Comparison of ENCODE assay signal across 8 cellular contexts in genomic region chr5:35618297-35618636, GRCh38. TPM values are rescaled to one million over a fixed set of nuclear protein-coding genes. Genes with fewer than 3 reads are reported as not detected.
DNase-seq lines count a peak whose midpoint lies in the region; ATAC-seq and TF ChIP-seq lines count a peak whose summit lies in the region.

No MANE protein-coding gene starts in this region.

- H3K36me3 Mint-ChIP-seq in activated CD4-positive, alpha-beta T cell treated with anti-CD3 and anti-CD28 coated beads for 36 hours (ENCODE audit: low read depth) = peaks cover 3% of the 10 kb centered on the region
- H3K36me3 Mint-ChIP-seq in brain = no peaks in the 10 kb centered on the region

- peaks cover 36% of the 10 kb centered on the region for H3K4me1 Mint-ChIP-seq in activated CD4-positive, alpha-beta T cell treated with anti-CD3 and anti-CD28 coated beads for 36 hours
- peaks cover 25% of the 10 kb centered on the region for H3K4me1 Mint-ChIP-seq in brain

- WGBS in lower leg skin, 2 donors = 2 to 4% methylated on average over 5 of the region's 5 CpGs

- CTCF ChIA-PET in activated CD4-positive, alpha-beta T cell treated with anti-CD3 and anti-CD28 coated beads for 36 hours (lab: Charles Lee) = interaction anchor here (0.6 to 3.1 kb wide), 12 partner anchors 14 to 309 kb away, joined by 3 to 26 read pairs (median 3); no protein-coding TSS in a partner anchor

- H3K9me3 ChIP-seq in tibial artery = no peaks in the 10 kb centered on the region

- H3K27ac Mint-ChIP-seq in activated CD4-positive, alpha-beta T cell treated with anti-CD3 and anti-CD28 coated beads for 36 hours = peak overlapping the region; percentile 99
- H3K27ac Mint-ChIP-seq in brain = peak overlapping the region in 4 of 5 experiments; percentile 12 to 69 (median 36)

- peak overlapping the region; percentile 83 for H3K4me3 Mint-ChIP-seq in activated CD4-positive, alpha-beta T cell treated with anti-CD3 and anti-CD28 coated beads for 36 hours
- H3K4me3 Mint-ChIP-seq in brain = peak overlapping the region; percentile 95 to 99 (median 97)

- intact Hi-C loops in activated CD4-positive, alpha-beta T cell treated with anti-CD3 and anti-CD28 coated beads for 36 hours (cut with DNase I, micrococcal nuclease) = loop anchor here (5.0 kb wide), 4 partner anchors 34 to 244 kb away; no protein-coding TSS in a partner anchor
- intact Hi-C loops in lower leg skin (cut with DNase I; ENCODE audit: low total_unique reads) (no loop called here), tibial artery (cut with DNase I; ENCODE audit: low total_unique reads) (no loop called here)

- no peaks in the 10 kb centered on the region for H3K36me3 ChIP-seq in tibial artery

- POLR2A ChIA-PET in activated CD4-positive, alpha-beta T cell treated with anti-CD3 and anti-CD28 coated beads for 36 hours (lab: Charles Lee) = interaction anchor here (0.6 kb wide), 1 partner anchor 204 kb away, joined by 4 read pairs; no protein-coding TSS in a partner anchor

- no peaks in the 10 kb centered on the region for H3K27me3 Mint-ChIP-seq in activated CD4-positive, alpha-beta T cell treated with anti-CD3 and anti-CD28 coated beads for 36 hours
- H3K27me3 Mint-ChIP-seq in brain = peaks cover 12% of the 10 kb centered on the region

- no peak for ATAC-seq in activated CD4-positive, alpha-beta T cell treated with anti-CD3 and anti-CD28 coated beads for 36 hours

- H3K4me3 ChIP-seq in lower leg skin (ENCODE audit: low read depth, poor library complexity, severe bottlenecking) (peak overlapping the region; percentile 80), tibial artery (peak overlapping the region; percentile 67 to 92)

- peaks cover 8% of the 10 kb centered on the region for H3K9me3 Mint-ChIP-seq in activated CD4-positive, alpha-beta T cell treated with anti-CD3 and anti-CD28 coated beads for 36 hours (ENCODE audit: low read depth)
- peaks cover 2 to 17% (median 16%) of the 10 kb centered on the region in 5 experiments for H3K9me3 Mint-ChIP-seq in brain

- no peak for TF ChIP-seq POLR2A in lower leg skin (IDR thresholded peaks at IDR 0.05)

- no peak for DNase-seq in activated CD4-positive, alpha-beta T cell treated with anti-CD3 and anti-CD28 coated beads for 36 hours
- no peak for DNase-seq in activated CD4-positive, alpha-beta T cell treated with anti-CD3 and anti-CD28 coated beads, Interleukin-2, amount 50 U/mL, for 4 hours
- DNase-seq in lower leg skin (ENCODE audit: low spot score in 2 of 2) = no peak
- DNase-seq in tibial artery = no peak
- no peak for DNase-seq in GM20000 (ENCODE audit: low spot score)
- no peak for DNase-seq in ecto neural progenitor cell (ENCODE audit: low spot score)
- DNase-seq in GOT3 (lab: John Stamatoyannopoulos, UW) = no peak

- H3K27me3 ChIP-seq in tibial artery = no peaks in the 10 kb centered on the region

- TF ChIP-seq CTCF in brain (conservative IDR thresholded peaks at IDR 0.05) (no peak), lower leg skin (IDR thresholded peaks at IDR 0.05) (no peak), tibial artery (IDR thresholded peaks at IDR 0.05) (no peak), GM20000 (IDR thresholded peaks at IDR 0.05; ENCODE audit: extremely low read depth, missing control alignments) (no peak)

- peaks cover 0 to 15% (median 0%) of the 10 kb centered on the region in 4 donors for H3K4me1 ChIP-seq in tibial artery

- H3K27ac ChIP-seq in tibial artery = peak overlapping the region; percentile 56 to 63

RNA-seq across cellular contexts. Expression of gene SPEF2, which starts 0.6 kb away (rescaled TPM):
- total RNA-seq in activated CD4-positive, alpha-beta T cell treated with anti-CD3 and anti-CD28 coated beads for 36 hours = 10 to 100 TPM; 14.1 to 14.6 TPM
- polyA plus RNA-seq in brain (ENCODE audit: insufficient read depth, low read depth, low replicate concordance) = 0.19 TPM
- 1 to 10 TPM in 3 of 4 donors, under 1 TPM in 1; 0.49 to 2.8 (median 1.8) TPM for total RNA-seq in lower leg skin

Comparison
In these comparisons a context has a peak if more than half of its experiments do, and no peak if none do; other contexts are left out.
1. intact Hi-C loops: an anchor here in activated CD4-positive, alpha-beta T cell treated with anti-CD3 and anti-CD28 coated beads for 36 hours (5.0 kb wide); none called in lower leg skin and tibial artery.